8 cellular contexts compared by ENCODE assay signal in the genomic region with DNA sequence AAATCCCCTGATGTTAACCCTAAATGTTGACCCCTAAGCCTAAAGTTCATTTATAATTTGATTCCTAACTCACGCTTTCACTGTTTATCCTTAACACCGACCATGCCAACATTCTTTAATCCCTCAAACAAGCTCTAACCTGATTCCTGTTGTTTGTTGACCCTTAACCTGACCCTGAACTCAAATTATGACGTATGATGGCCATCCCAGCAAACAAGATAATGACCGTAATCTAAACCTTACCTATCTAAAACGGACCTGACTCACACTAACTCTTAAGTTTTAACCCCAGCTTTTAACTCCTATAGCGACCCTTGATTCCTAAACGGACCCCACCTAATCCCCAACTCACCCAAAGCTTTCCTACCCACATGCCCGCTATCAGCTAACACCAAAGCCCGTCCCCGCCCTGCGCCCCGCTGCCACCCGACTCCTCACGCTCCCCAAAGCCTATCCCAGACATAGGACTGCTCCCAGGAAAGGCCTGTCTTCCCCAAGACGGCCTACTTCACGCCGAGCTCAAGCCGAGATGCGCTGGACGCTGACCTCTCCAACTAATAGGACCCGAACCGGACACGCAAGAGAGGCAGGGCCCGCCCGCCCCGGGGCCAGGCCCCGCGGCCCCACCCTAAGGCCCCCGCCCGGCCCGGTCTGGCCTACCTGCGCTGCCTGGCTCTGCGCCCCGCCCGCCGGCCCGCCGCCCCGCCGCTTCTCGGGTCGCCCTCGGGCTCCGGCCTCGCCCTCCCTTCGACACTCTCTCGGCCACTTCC. TPM values are rescaled to one million over a fixed set of nuclear protein-coding genes. Genes with fewer than 3 reads are reported as not detected.
DNase-seq lines count a peak whose midpoint lies in the region; ATAC-seq, FAIRE-seq and TF ChIP-seq lines count a peak whose summit lies in the region.

No MANE protein-coding gene starts in this region.

- ATAC-seq in mucosa of descending colon (no peak), HG02884 (IDR thresholded peaks at IDR 0.05; ENCODE audit: unreplicated experiment) (no peak)

- H3K36me3 ChIP-seq in KOPT-K1 (ENCODE audit: insufficient read depth, low read length) (peaks cover 22% of the 10 kb centered on the region), bronchial epithelial cell (ENCODE audit: control insufficient read depth, insufficient read depth, low read length) (peaks cover 9% of the 10 kb centered on the region), mucosa of descending colon (ENCODE audit: low read depth) (no peaks in the 10 kb centered on the region)

- H3K4me1 ChIP-seq in mucosa of descending colon (ENCODE audit: low read depth) = peaks cover 49% of the 10 kb centered on the region

- FAIRE-seq in GM12891 (lab: Jason Lieb, UNC) (peak; percentile 28), bronchial epithelial cell (lab: Jason Lieb, UNC) (no peak)

- intact Hi-C loops in mucosa of descending colon (cut with DNase I, micrococcal nuclease) = loop anchor here in 1 of 2 donors (5.0 kb wide), 1 partner anchor 74 kb away; a partner anchor contains a TSS

- H3K4me3 ChIP-seq in bronchial epithelial cell (ENCODE audit: low read depth, low read length) (peak overlapping the region; percentile 58), mucosa of descending colon (peak overlapping the region; percentile 52)

- H3K27ac ChIP-seq in KOPT-K1 (ENCODE audit: low read depth, low read length, poor library complexity, severe bottlenecking) = peak overlapping the region; percentile 81

- no peaks in the 10 kb centered on the region for H3K27me3 ChIP-seq in bronchial epithelial cell (ENCODE audit: control insufficient read depth, insufficient read depth, low read length)

- DNase-seq in GM12891 (ENCODE audit: insufficient read length, low spot score) (no peak), bronchial epithelial cell (ENCODE audit: low read depth) (peak; percentile 29), mucosa of descending colon (no peak), NCI-H1436 treated with DMSO at 0.1 percent for 48 hours (lab: John Stamatoyannopoulos, UW) (no peak), NCI-H524 treated with DMSO at 0.1 percent for 48 hours (lab: John Stamatoyannopoulos, UW) (no peak), germinal center (ENCODE audit: low spot score) (no peak)

- no peaks in the 10 kb centered on the region for H3K9me3 ChIP-seq in KOPT-K1 (ENCODE audit: insufficient read depth, low read length, poor library complexity, severe bottlenecking)
- H3K9me3 ChIP-seq in mucosa of descending colon = no peaks in the 10 kb centered on the region

- TF ChIP-seq POLR2A in GM12891 (IDR thresholded peaks at IDR 0.05; ENCODE audit: low read depth, low read length) = no peak

- TF ChIP-seq CTCF in bronchial epithelial cell (IDR thresholded peaks at IDR 0.05; ENCODE audit: insufficient read depth, low read length, severe bottlenecking) (no peak), mucosa of descending colon (IDR thresholded peaks at IDR 0.05) (no peak)

TF ChIP-seq in GM12891, 5 proteins besides CTCF, POLR2A, EP300 and RAD21:
- TF ChIP-seq POLR2AphosphoS5 (IDR thresholded peaks at IDR 0.05; ENCODE audit: low read depth, low read length) (no peak), POU2F2 (IDR thresholded peaks at IDR 0.05; ENCODE audit: low read depth, low read length) (no peak), TAF1 (IDR thresholded peaks at IDR 0.05; ENCODE audit: low read depth, low read length) (no peak), SPI1 (IDR thresholded peaks at IDR 0.05; ENCODE audit: low read depth, low read length) (no peak), PAX5 (IDR thresholded peaks at IDR 0.05; ENCODE audit: insufficient read depth, low read length, severe bottlenecking) (no peak)

RNA-seq across cellular contexts. Expression of a gene that starts 0.4 kb away (rescaled TPM):
- 127 TPM for polyA plus RNA-seq in GM12891 (2012; ENCODE audit: low read depth, missing spikeins)
- 71.0 and 79.0 TPM in 2 replicates for total RNA-seq in bronchial epithelial cell
- total RNA-seq in mucosa of descending colon = 100 to 1,000 TPM; 154 to 720 (median 189) TPM

RNA-seq across cellular contexts. Expression of a gene that starts 0.9 kb away (rescaled TPM):
- polyA plus RNA-seq in GM12891 (2012; ENCODE audit: low read depth, missing spikeins) = 24.1 TPM
- 45.4 and 57.9 TPM in 2 replicates for total RNA-seq in bronchial epithelial cell
- total RNA-seq in mucosa of descending colon = 10 to 100 TPM; 28.2 to 47.7 (median 34.3) TPM

RNA-seq across cellular contexts. Expression of a gene that starts 17.4 kb away (rescaled TPM):
- polyA plus RNA-seq in GM12891 (2012; ENCODE audit: low read depth, missing spikeins) = 25.5 TPM
- total RNA-seq in bronchial epithelial cell = 34.8 and 37.9 TPM in 2 replicates
- 100 to 1,000 TPM; 157 to 285 (median 223) TPM for total RNA-seq in mucosa of descending colon

RNA-seq across cellular contexts. Expression of a gene that starts 17.5 kb away (rescaled TPM):
- polyA plus RNA-seq in GM12891 (2012; ENCODE audit: low read depth, missing spikeins) = 5.0 TPM
- 11.8 and 16.8 TPM in 2 replicates for total RNA-seq in bronchial epithelial cell
- total RNA-seq in mucosa of descending colon = 10 to 100 TPM; 46.5 to 55.7 (median 55.7) TPM

RNA-seq across cellular contexts. Expression of a gene that starts 22.5 kb away (rescaled TPM):
- polyA plus RNA-seq in GM12891 (2012; ENCODE audit: low read depth, missing spikeins) = 1.1 TPM
- total RNA-seq in bronchial epithelial cell (not detected in 2 replicates), mucosa of descending colon (under 1 TPM in 1 of 3 donors, not detected in 2; 0.48 TPM)
